ENCODE assay signal across 24 cellular contexts in the genomic region with DNA sequence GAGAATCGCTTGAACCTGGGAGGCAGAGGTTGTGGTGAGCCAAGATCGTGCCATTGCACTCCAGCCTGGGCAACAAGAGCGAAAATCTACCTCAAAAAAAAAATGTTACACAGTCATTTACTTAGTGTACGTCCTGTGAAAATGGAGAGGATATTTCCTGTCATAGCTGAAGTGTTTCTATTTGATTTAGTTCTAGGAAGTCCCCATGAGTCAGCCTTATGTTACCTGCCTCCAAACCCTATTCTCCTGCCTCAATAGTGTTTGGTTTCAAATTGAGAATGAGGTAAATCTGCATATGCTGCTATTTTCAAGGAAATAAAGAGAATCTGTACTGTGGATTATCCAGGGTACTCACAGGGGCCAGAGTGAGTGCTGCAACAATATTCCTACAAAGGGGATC.
DNase-seq lines count a peak whose midpoint lies in the region; ATAC-seq and TF ChIP-seq lines count a peak whose summit lies in the region.
"Had no signal": no experiment of that assay in that cellular context is flagged by ENCODE, and none has a peak within 500 bp of the region (broad histone marks: within the 10 kb centered on the region; RNA-seq: fewer than 3 reads in every experiment).

No MANE protein-coding gene starts in this region.

- peaks cover 5% of the 10 kb centered on the region for H3K4me1 Mint-ChIP-seq in type B pancreatic cell (ENCODE audit: unreplicated experiment)

- H3K4me3 Mint-ChIP-seq in type B pancreatic cell: no peak overlapping the region
- H3K4me3 Mint-ChIP-seq: CD4-positive, alpha-beta T cell had no signal

- no peak overlapping the region for H3K27ac ChIP-seq in RWPE2 (ENCODE audit: poor library complexity, severe bottlenecking)
- no peak overlapping the region for H3K27ac ChIP-seq in body of pancreas
- H3K27ac ChIP-seq: BLaER1 treated with 17β-estradiol and CSF1 and Interleukin-3, amounts not matched to agents 10 nM and 100 nM; SJSA1 had no signal

- TF ChIP-seq CTCF in RWPE2 (IDR thresholded peaks at IDR 0.05; ENCODE audit: poor library complexity, severe bottlenecking) (no peak), type B pancreatic cell (conservative IDR thresholded peaks at IDR 0.05) (no peak), body of pancreas (IDR thresholded peaks at IDR 0.05) (no peak)

- H3K36me3 ChIP-seq in RWPE2 (ENCODE audit: low read depth) (no peaks in the 10 kb centered on the region), body of pancreas (replicated peaks in 1 of 2; ENCODE audit: insufficient read depth in 1 of 2, low read depth in 2 of 2) (no peaks in the 10 kb centered on the region), MG63 (no peaks in the 10 kb centered on the region)
- H3K36me3 ChIP-seq: BLaER1 treated with 17β-estradiol and CSF1 and Interleukin-3, amounts not matched to agents 10 nM and 100 nM; SJSA1 had no signal

- H3K27ac Mint-ChIP-seq in type B pancreatic cell: peak overlapping the region; percentile 11
- H3K27ac Mint-ChIP-seq: CD4-positive, alpha-beta T cell had no signal

- no peaks in the 10 kb centered on the region for H3K27me3 ChIP-seq in RWPE2 (ENCODE audit: insufficient read depth, poor library complexity, severe bottlenecking)
- H3K27me3 ChIP-seq in body of pancreas: no peaks in the 10 kb centered on the region
- H3K27me3 ChIP-seq in MG63: no peaks in the 10 kb centered on the region
- H3K27me3 ChIP-seq: BLaER1 treated with 17β-estradiol and CSF1 and Interleukin-3, amounts not matched to agents 10 nM and 100 nM; SJSA1 had no signal

- DNase-seq in NCI-H510A treated with DMSO at 0.1 percent for 48 hours (lab: John Stamatoyannopoulos, UW): peak; percentile 17
- no peak for DNase-seq in NCI-H510A (lab: John Stamatoyannopoulos, UW)
- DNase-seq in NCI-H2029 treated with DMSO at 0.1 percent for 48 hours (lab: John Stamatoyannopoulos, UW): peak; percentile 77
- no peak for DNase-seq in RWPE2 (ENCODE audit: low spot score)
- no peak for DNase-seq in type B pancreatic cell (ENCODE audit: extremely low spot score, unreplicated experiment)
- DNase-seq in OCI-M2 (lab: John Stamatoyannopoulos, UW; ENCODE audit: unreplicated experiment): no peak
- no peak for DNase-seq in body of pancreas
- no peak for DNase-seq in MG63
- DNase-seq: AML-193; CD4-positive, alpha-beta T cell; COR-L47; DMS79 treated with DMSO at 0.1 percent for 48 hours; GF-D8; KBM-7; MM.1S; NCI-H1694 treated with DMSO at 0.1 percent for 48 hours; NCI-H2107; NCI-H226; NCI-H524; NCI-H774; PC-3; Right ventricle myocardium superior had no signal

- intact Hi-C loops in body of pancreas (cut with DNase I): no loop called here

- peaks cover 3% of the 10 kb centered on the region for H3K27me3 Mint-ChIP-seq in type B pancreatic cell
- H3K27me3 Mint-ChIP-seq: CD4-positive, alpha-beta T cell had no signal

- ATAC-seq in RWPE2 (ENCODE audit: low read depth) (peak; percentile 60; the same call in 2 of the 3 replicates), body of pancreas (no peak)
- ATAC-seq: PC-3 had no signal

- 45 to 52% methylated on average over 4 of the region's 4 CpGs for WGBS in body of pancreas, 2 donors

- H3K9me3 ChIP-seq in RWPE2 (ENCODE audit: severe bottlenecking) (no peaks in the 10 kb centered on the region), body of pancreas (no peaks in the 10 kb centered on the region), MG63 (no peaks in the 10 kb centered on the region)
- H3K9me3 ChIP-seq: SJSA1 had no signal

- no peak overlapping the region for H3K4me3 ChIP-seq in RWPE2 (ENCODE audit: severe bottlenecking)
- no peak overlapping the region for H3K4me3 ChIP-seq in body of pancreas
- H3K4me3 ChIP-seq in MG63: no peak overlapping the region
- H3K4me3 ChIP-seq: BLaER1 treated with 17β-estradiol and CSF1 and Interleukin-3, amounts not matched to agents 10 nM and 100 nM; SJSA1 had no signal

- H3K4me1 ChIP-seq in RWPE2 (ENCODE audit: insufficient read depth, poor library complexity, severe bottlenecking) (no peaks in the 10 kb centered on the region), body of pancreas (no peaks in the 10 kb centered on the region)
- H3K4me1 ChIP-seq: BLaER1 treated with 17β-estradiol and CSF1 and Interleukin-3, amounts not matched to agents 10 nM and 100 nM; SJSA1 had no signal

- peaks cover 4% of the 10 kb centered on the region for H3K9me3 Mint-ChIP-seq in type B pancreatic cell

- H3K36me3 Mint-ChIP-seq in type B pancreatic cell: no peaks in the 10 kb centered on the region

- TF ChIP-seq POLR2A in body of pancreas (IDR thresholded peaks at IDR 0.05): no peak

Comparison
In these comparisons a context has a peak if more than half of its experiments do, and no peak if none do; other contexts are left out.
1. DNase-seq: peak in NCI-H510A treated with DMSO at 0.1 percent for 48 hours (single experiment) and NCI-H2029 treated with DMSO at 0.1 percent for 48 hours (single experiment); none in NCI-H510A (single experiment), RWPE2 (single experiment), type B pancreatic cell (single experiment), OCI-M2 (single experiment), body of pancreas (0 of 4) and MG63 (single experiment).